Comparison of ENCODE assay signal across 17 cellular contexts in the genomic region with DNA sequence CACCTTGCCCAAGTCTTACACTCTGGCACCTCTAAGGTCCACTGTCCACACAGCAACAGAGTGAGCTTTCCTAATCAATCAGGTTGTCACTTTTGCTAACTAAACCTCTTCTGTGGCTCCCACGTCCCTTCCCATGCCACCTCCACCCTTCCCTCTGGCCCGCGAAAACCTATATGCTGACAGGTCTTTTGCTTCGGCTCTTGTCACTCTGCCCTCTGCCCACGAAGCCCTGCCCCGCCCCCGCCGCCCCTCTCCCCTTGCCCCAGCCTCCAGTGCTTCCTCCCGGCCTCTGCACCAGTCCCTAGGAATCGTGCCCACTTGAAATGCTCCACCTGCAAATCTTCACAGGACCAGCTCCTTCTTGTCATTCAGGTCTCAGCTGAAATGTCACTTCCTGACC. TPM values are rescaled to one million over a fixed set of nuclear protein-coding genes. Genes with fewer than 3 reads are reported as not detected.
A peak's percentile ranks its signal among the peaks of the same experiment; 100 is the strongest.
DNase-seq lines count a peak whose midpoint lies in the region; ATAC-seq, FAIRE-seq and TF ChIP-seq lines count a peak whose summit lies in the region.
"Had no signal": no experiment of that assay in that cellular context is flagged by ENCODE, and none has a peak within 500 bp of the region (broad histone marks: within the 10 kb centered on the region; RNA-seq: fewer than 3 reads in every experiment).

No MANE protein-coding gene starts in this region.

- H3K9ac ChIP-seq in HepG2 (ENCODE audit: insufficient read depth, low read depth, low read length) = no peak overlapping the region

- H3K27me3 Mint-ChIP-seq in T-helper 17 cell (no peaks in the 10 kb centered on the region), type B pancreatic cell (no peaks in the 10 kb centered on the region)

- POLR2A ChIA-PET in HepG2 (lab: Yijun Ruan, JAX) = interaction anchor here (1.4 kb wide), 1 partner anchor 9 kb away, joined by 9 read pairs; a partner anchor contains a TSS

- in situ Hi-C loops in HepG2 (cut with HindIII; ENCODE audit: extremely low pct_ligation_motif_present, low pct_unique_long_range_greater_than_20kb) = no loop called here

- H3K36me3 ChIP-seq in right lobe of liver (no peaks in the 10 kb centered on the region), HepG2 (replicated peaks in 1 of 2; ENCODE audit: control insufficient read depth in 1 of 2, insufficient read depth in 2 of 2, low read length in 2 of 2) (no peaks in the 10 kb centered on the region), prostate gland (no peaks in the 10 kb centered on the region)
- H3K36me3 ChIP-seq: spleen had no signal

- no peak for DNase-seq in right lobe of liver
- DNase-seq in HepG2 (ENCODE audit: low spot score) = no peak
- DNase-seq in T-helper 17 cell = no peak
- no peak for DNase-seq in left lobe of liver (ENCODE audit: low spot score)
- DNase-seq in type B pancreatic cell (ENCODE audit: extremely low spot score, unreplicated experiment) = no peak
- DNase-seq in prostate gland (ENCODE audit: low spot score) = no peak
- DNase-seq in DMS79 (lab: John Stamatoyannopoulos, UW) = no peak
- DNase-seq: activated CD4-positive, alpha-beta T cell treated with anti-CD3 and anti-CD28 coated beads, Interleukin-2, amount 50 U/mL, for 1 hour; DMS153; Karpas-422; NCI-H1417 treated with DMSO at 0.1 percent for 48 hours; posterior cingulate gyrus; SHP77 treated with DMSO at 0.1 percent for 48 hours; spleen; stimulated activated naive CD4-positive, alpha-beta T cell treated with Interleukin-2 at 50 U/mL for 16 hours; T1000 had no signal

- H4K20me1 ChIP-seq in HepG2 (ENCODE audit: insufficient read depth, low read length) = peaks cover 19% of the 10 kb centered on the region

- H3K27me3 ChIP-seq in right lobe of liver (no peaks in the 10 kb centered on the region), HepG2 (ENCODE audit: control insufficient read depth in 1 of 2, insufficient read depth in 2 of 2, low read length in 2 of 2) (no peaks in the 10 kb centered on the region), prostate gland (replicated peaks; ENCODE audit: insufficient read depth) (no peaks in the 10 kb centered on the region)
- H3K27me3 ChIP-seq: spleen had no signal

- no peak overlapping the region for H3K4me3 ChIP-seq in right lobe of liver
- no peak overlapping the region for H3K4me3 ChIP-seq in HepG2 (replicated peaks in 1 of 3; ENCODE audit: insufficient read depth in 1 of 3, low read depth in 2 of 3, low read length in 3 of 3)
- H3K4me3 ChIP-seq in prostate gland = no peak overlapping the region
- H3K4me3 ChIP-seq: spleen had no signal

- 63% methylated on average over 6 of the region's 10 CpGs for WGBS in right lobe of liver (ENCODE audit: insufficient coverage, low coverage, low lambda C conversion rate, missing lambda C conversion rate)
- WGBS in HepG2 (ENCODE audit: low lambda C conversion rate) = 92% methylated on average over 10 of the region's 10 CpGs
- WGBS in prostate gland = 62% methylated on average over 10 of the region's 10 CpGs

- H3K4me1 Mint-ChIP-seq in T-helper 17 cell (peaks cover 27% of the 10 kb centered on the region), type B pancreatic cell (ENCODE audit: unreplicated experiment) (peaks cover 31% of the 10 kb centered on the region)

- peaks cover 74% of the 10 kb centered on the region for H3K79me2 ChIP-seq in HepG2 (ENCODE audit: insufficient read depth, low read length)

- ATAC-seq in right lobe of liver (peak; percentile 22 to 49 (median 28)), HepG2 (no peak), T-helper 17 cell (no peak), left lobe of liver (peak; percentile 49), GM19467 (IDR thresholded peaks at IDR 0.05; ENCODE audit: unreplicated experiment) (no peak)

- H2AFZ ChIP-seq in HepG2 (ENCODE audit: low read length) = no peak overlapping the region

- H3K9me3 ChIP-seq in right lobe of liver (no peaks in the 10 kb centered on the region), HepG2 (ENCODE audit: low read length) (no peaks in the 10 kb centered on the region), T-helper 17 cell (ENCODE audit: control insufficient read depth, low read length, poor library complexity, severe bottlenecking) (no peaks in the 10 kb centered on the region), prostate gland (no peaks in the 10 kb centered on the region)
- H3K9me3 ChIP-seq: spleen had no signal

- TF ChIP-seq RAD21 in HepG2 (CRISPR knock-in tag; IDR thresholded peaks at IDR 0.05) = no peak

- peak overlapping the region; percentile 65 for H3K27ac Mint-ChIP-seq in T-helper 17 cell
- peak overlapping the region; percentile 2 for H3K27ac Mint-ChIP-seq in type B pancreatic cell

- H3K4me1 ChIP-seq in right lobe of liver (peaks cover 0 to 39% (median 8%) of the 10 kb centered on the region in 4 donors), HepG2 (ENCODE audit: insufficient read depth, low read length) (peaks cover 36% of the 10 kb centered on the region), prostate gland (replicated peaks) (no peaks in the 10 kb centered on the region)

- TF ChIP-seq EP300 in HepG2 (IDR thresholded peaks at IDR 0.05; ENCODE audit: low read depth in 2 of 2, low read length in 2 of 2) (no peak), HepG2 (CRISPR knock-in tag; IDR thresholded peaks at IDR 0.05; ENCODE audit: borderline replicate concordance) (no peak)

- no peak for TF ChIP-seq POLR2A in right lobe of liver (IDR thresholded peaks at IDR 0.05)
- TF ChIP-seq POLR2A in HepG2 (IDR thresholded peaks at IDR 0.05; ENCODE audit: insufficient read depth in 1 of 2, low read depth in 2 of 2, low read length in 2 of 2) = no peak
- TF ChIP-seq POLR2A in prostate gland (IDR thresholded peaks at IDR 0.05) = no peak

- intact Hi-C loops in right lobe of liver (cut with DNase I) (no loop called here), HepG2 (cut with micrococcal nuclease; ENCODE audit: unreplicated experiment) (no loop called here), prostate gland (cut with DNase I) (loop anchor here (5.0 kb wide), 1 partner anchor 120 kb away; no protein-coding TSS in a partner anchor)

- TF ChIP-seq CTCF in right lobe of liver (IDR thresholded peaks at IDR 0.05) (no peak), HepG2 (CRISPR knock-in tag; IDR thresholded peaks at IDR 0.05) (no peak), type B pancreatic cell (conservative IDR thresholded peaks at IDR 0.05) (no peak), prostate gland (IDR thresholded peaks at IDR 0.05) (no peak)

- peaks cover 4% of the 10 kb centered on the region for H3K9me3 Mint-ChIP-seq in type B pancreatic cell

- BruUV-seq in HepG2 (replicated peaks; lab: Mats Ljungman, UMichigan) = no TSS peak

- H3K4me3 Mint-ChIP-seq in T-helper 17 cell (peak overlapping the region; percentile 37), type B pancreatic cell (peak overlapping the region; percentile 8)

- no peak overlapping the region for H3K27ac ChIP-seq in right lobe of liver
- H3K27ac ChIP-seq in HepG2 (ENCODE audit: extremely low read length, insufficient read depth, low read length) = no peak overlapping the region
- no peak overlapping the region for H3K27ac ChIP-seq in prostate gland

- no peak overlapping the region for H3K4me2 ChIP-seq in HepG2 (ENCODE audit: low read depth, low read length)

- H3K36me3 Mint-ChIP-seq in T-helper 17 cell (ENCODE audit: low read depth) (no peaks in the 10 kb centered on the region), type B pancreatic cell (peaks cover 5% of the 10 kb centered on the region)

- CTCF ChIA-PET in HepG2 (lab: Yijun Ruan, JAX; ENCODE audit: low intra/inter-chr PET ratio, low total read pairs) = no interaction called here

- no peak for FAIRE-seq in HepG2 (lab: Jason Lieb, UNC)

TF ChIP-seq in HepG2, 621 proteins besides CTCF, POLR2A, EP300 and RAD21 (continues in another document):
- no peak for TF ChIP-seq ZFP1 (CRISPR knock-in tag; IDR thresholded peaks at IDR 0.05)

RNA-seq across cellular contexts. Expression of a gene that starts 8.1 kb away (rescaled TPM):
- total RNA-seq in right lobe of liver (10 to 100 TPM; 13.7 to 46.4 (median 19.0) TPM), HepG2 (2016; rRNA removed; fragmentation: Illumina TruSeq; extraction: Trizol) (14.0 and 15.0 TPM in 2 replicates), T-helper 17 cell (100 to 1,000 TPM in 1 of 2 donors, 10 to 100 TPM in 1; 97.6 to 136 TPM), left lobe of liver (11.6 TPM), type B pancreatic cell (ENCODE audit: low replicate concordance) (51.3 and 67.2 TPM in 2 replicates), prostate gland (100 to 1,000 TPM in 1 of 2 donors, 10 to 100 TPM in 1; 28.0 to 103 TPM)
- total RNA-seq in HepG2 (2016; cell fraction: cytosol; rRNA removed; fragmentation: Illumina TruSeq; extraction: Trizol; ENCODE audit: low read depth) = 6.3 and 7.0 TPM in 2 replicates
- total RNA-seq in HepG2 (2016; cell fraction: insoluble cytoplasmic fraction; rRNA removed; fragmentation: Illumina TruSeq; extraction: Trizol) = 13.6 and 14.3 TPM in 2 replicates
- total RNA-seq in HepG2 (2016; cell fraction: membrane; rRNA removed; fragmentation: Illumina TruSeq; extraction: Trizol) = 6.1 TPM in 2 replicates
- 20.9 and 22.7 TPM in 2 replicates for total RNA-seq in HepG2 (2016; cell fraction: nucleus; rRNA removed; fragmentation: Illumina TruSeq; extraction: Trizol)
- 8.3 and 10.0 TPM in 2 replicates for polyA plus RNA-seq in HepG2 (2011; rRNA removed)
- polyA plus RNA-seq in HepG2 (2011; cell fraction: cytosol; rRNA removed) = 5.0 and 6.9 TPM in 2 replicates
- 8.2 and 8.4 TPM in 2 replicates for polyA plus RNA-seq in HepG2 (2011; cell fraction: nucleus; rRNA removed)
- polyA plus RNA-seq in HepG2 (2012) = 8.0 and 8.5 TPM in 2 replicates
- polyA plus RNA-seq in HepG2 (2016; cell fraction: cytosol; fragmentation: Illumina TruSeq; extraction: Trizol; ENCODE audit: low read depth) = 0.60 and 0.93 TPM in 2 replicates
- polyA plus RNA-seq in HepG2 (2016; cell fraction: insoluble cytoplasmic fraction; fragmentation: Illumina TruSeq; extraction: Trizol; ENCODE audit: low read depth) = 15.4 and 16.4 TPM in 2 replicates
- polyA plus RNA-seq in HepG2 (2016; cell fraction: membrane; fragmentation: Illumina TruSeq; extraction: Trizol; ENCODE audit: low read depth) = 2.4 and 2.5 TPM in 2 replicates
- 17.1 and 18.0 TPM in 2 replicates for polyA plus RNA-seq in HepG2 (2016; cell fraction: nucleus; fragmentation: Illumina TruSeq; extraction: Trizol; ENCODE audit: insufficient read depth, low read depth)
- polyA minus RNA-seq in HepG2 (2011; rRNA and poly(A)+ RNA removed; ENCODE audit: low replicate concordance) = 27.0 and 42.8 TPM in 2 replicates
- 10.3 and 11.3 TPM in 2 replicates for polyA minus RNA-seq in HepG2 (2011; cell fraction: cytosol; rRNA and poly(A)+ RNA removed)
- 55.9 and 63.6 TPM in 2 replicates for polyA minus RNA-seq in HepG2 (2011; cell fraction: nucleus; rRNA and poly(A)+ RNA removed)

Comparison
In these comparisons a context has a peak if more than half of its experiments do, and no peak if none do; other contexts are left out.
1. ATAC-seq: peak in right lobe of liver (4 of 4) and left lobe of liver (single experiment); none in HepG2 (single experiment), T-helper 17 cell (single experiment) and GM19467 (single experiment).